In genomic region chr18:51110073-51110797, GRCh38 we compare ENCODE assay signal across 8 cellular contexts.
A peak's percentile ranks its signal among the peaks of the same experiment; 100 is the strongest.
DNase-seq lines count a peak whose midpoint lies in the region; ATAC-seq lines count a peak whose summit lies in the region.

No MANE protein-coding gene starts in this region.

- no peak overlapping the region for H3K4me3 ChIP-seq in Karpas-422 (ENCODE audit: low read length)

- no peak overlapping the region for H3K9ac ChIP-seq in Karpas-422 (ENCODE audit: low read length)

- ATAC-seq in GM21723 (IDR thresholded peaks at IDR 0.05; ENCODE audit: unreplicated experiment) (peak; percentile 93), left lobe of liver (peak; percentile 99), GM21447 (IDR thresholded peaks at IDR 0.05; ENCODE audit: unreplicated experiment) (no peak)

- H3K79me2 ChIP-seq in Karpas-422 (ENCODE audit: low read length) = no peaks in the 10 kb centered on the region

- H2AFZ ChIP-seq in Karpas-422 (ENCODE audit: low read length) = no peak overlapping the region

- DNase-seq in EH (ENCODE audit: low read depth) = peak; percentile 39
- DNase-seq in Karpas-422 = peak; percentile 81
- peak; percentile 47 for DNase-seq in activated CD4-positive, CD25-positive, alpha-beta regulatory T cell treated with anti-CD3 and anti-CD28 coated beads, Interleukin-2, amount 50 U/mL, for 16 hours (ENCODE audit: low read depth, low spot score)
- peak in 49 of 61 donors; percentile 0 to 60 (median 27) for DNase-seq in caudate nucleus (lab: John Stamatoyannopoulos, UW)
- DNase-seq in left lobe of liver (ENCODE audit: low spot score) = peak; percentile 70
- peak; percentile 65 to 83 for DNase-seq in stimulated activated CD4-positive, alpha-beta T cell treated with anti-CD3 and anti-CD28 coated beads, Interleukin-4, amount 100 ng/mL, for 48 hours (ENCODE audit: low read depth in 2 of 2)

- no peaks in the 10 kb centered on the region for H3K4me1 ChIP-seq in Karpas-422 (ENCODE audit: low read length)

- H3K27me3 ChIP-seq in Karpas-422 (ENCODE audit: low read length) = no peaks in the 10 kb centered on the region

- H3K9me3 ChIP-seq in Karpas-422 (ENCODE audit: low read length) = no peaks in the 10 kb centered on the region

- H4K20me1 ChIP-seq in Karpas-422 (ENCODE audit: insufficient read depth, low read depth, low read length) = no peaks in the 10 kb centered on the region

- H3K9me2 ChIP-seq in Karpas-422 (replicated peaks; ENCODE audit: insufficient read depth, low read length) = no peaks in the 10 kb centered on the region

- H3K36me3 ChIP-seq in Karpas-422 (ENCODE audit: insufficient read depth, low read length) = no peaks in the 10 kb centered on the region

- H3K27ac ChIP-seq in Karpas-422 (ENCODE audit: low read length) (no peak overlapping the region), caudate nucleus (ENCODE audit: low read depth, low read length) (no peak overlapping the region)

- H3K4me2 ChIP-seq in Karpas-422 (ENCODE audit: low read depth, low read length, poor library complexity, severe bottlenecking) = no peak overlapping the region

Comparison
In these comparisons a context has a peak if more than half of its experiments do, and no peak if none do; other contexts are left out.
1. DNase-seq: peak in every context shown above with its lines; median percentile 81 in Karpas-422; 74 in stimulated activated CD4-positive, alpha-beta T cell treated with anti-CD3 and anti-CD28 coated beads, Interleukin-4, amount 100 ng/mL, for 48 hours; 70 in left lobe of liver; 47 in activated CD4-positive, CD25-positive, alpha-beta regulatory T cell treated with anti-CD3 and anti-CD28 coated beads, Interleukin-2, amount 50 U/mL, for 16 hours; 39 in EH; 27 in caudate nucleus.